16 cellular contexts compared by ENCODE assay signal in genomic region chr22:17513612-17514011, GRCh38. TPM values are rescaled to one million over a fixed set of nuclear protein-coding genes. Genes with fewer than 3 reads are reported as not detected.
DNase-seq lines count a peak whose midpoint lies in the region; ATAC-seq and TF ChIP-seq lines count a peak whose summit lies in the region.
"Had no signal": no experiment of that assay in that cellular context is flagged by ENCODE, and none has a peak within 500 bp of the region (broad histone marks: within the 10 kb centered on the region; RNA-seq: fewer than 3 reads in every experiment).

No MANE protein-coding gene starts in this region.

- in situ Hi-C loops in mammary epithelial cell (cut with MboI; ENCODE audit: low sequenced_read_pairs in 2 of 2) (no loop called here), transverse colon (cut with MboI; ENCODE audit: low pct_ligation_motif_present in 1 of 4, low pct_unique_long_range_greater_than_20kb in 1 of 4, low sequenced_read_pairs in 3 of 4) (loop anchor here in 1 of 4 donors (25.0 kb wide), 1 partner anchor 451 kb away; no protein-coding TSS in a partner anchor)

- H3K27ac ChIP-seq in mammary epithelial cell (ENCODE audit: insufficient read depth, low read depth, low read length) (no peak overlapping the region), breast epithelium (no peak overlapping the region), cardiac muscle cell (peak overlapping the region; percentile 78), right atrium auricular region (peak overlapping the region; percentile 52 to 68), skeletal muscle tissue (ENCODE audit: low read depth, low read length) (no peak overlapping the region), transverse colon (no peak overlapping the region)
- H3K27ac ChIP-seq: 22Rv1 had no signal

- H3K27me3 ChIP-seq in mammary epithelial cell (ENCODE audit: insufficient read depth, low read length) (peaks cover 1% of the 10 kb centered on the region), breast epithelium (no peaks in the 10 kb centered on the region), cardiac muscle cell (no peaks in the 10 kb centered on the region), right atrium auricular region (no peaks in the 10 kb centered on the region), skeletal muscle tissue (ENCODE audit: control insufficient read depth in 3 of 3, insufficient read depth in 3 of 3, low read length in 3 of 3) (no peaks in the 10 kb centered on the region), transverse colon (no peaks in the 10 kb centered on the region)

- WGBS in mammary epithelial cell (ENCODE audit: low coverage, missing lambda C conversion rate): 0% methylated on average over 2 of the region's 2 CpGs
- WGBS in transverse colon (ENCODE audit: low coverage in 1 of 2), 2 donors: 11 to 24% methylated on average over 2 of the region's 2 CpGs

- peak overlapping the region; percentile 2 for H2AFZ ChIP-seq in mammary epithelial cell (ENCODE audit: low read depth, low read length)
- H2AFZ ChIP-seq: GM23338 had no signal

- H3K36me3 ChIP-seq in mammary epithelial cell (ENCODE audit: insufficient read depth, low read length) (no peaks in the 10 kb centered on the region), breast epithelium (no peaks in the 10 kb centered on the region), cardiac muscle cell (peaks cover 11% of the 10 kb centered on the region), right atrium auricular region (peaks cover 8% of the 10 kb centered on the region), skeletal muscle tissue (ENCODE audit: control insufficient read depth in 3 of 3, insufficient read depth in 3 of 3, low read length in 3 of 3) (peaks cover 2 to 10% (median 4%) of the 10 kb centered on the region in 3 donors), transverse colon (no peaks in the 10 kb centered on the region)

- dilution Hi-C loops in mammary epithelial cell (cut with HindIII; ENCODE audit: low sequenced_read_pairs): no loop called here

- CTCF ChIA-PET in mammary epithelial cell (lab: Charles Lee; ENCODE audit: low non-redundant PET): no interaction called here

- BruUV-seq in mammary epithelial cell (replicated peaks; lab: Mats Ljungman, UMichigan): no TSS peak

- no peaks in the 10 kb centered on the region for H3K9me3 ChIP-seq in mammary epithelial cell (replicated peaks; ENCODE audit: insufficient read depth, low read length)
- no peaks in the 10 kb centered on the region for H3K9me3 ChIP-seq in breast epithelium
- no peaks in the 10 kb centered on the region for H3K9me3 ChIP-seq in cardiac muscle cell (ENCODE audit: low read depth)
- no peaks in the 10 kb centered on the region for H3K9me3 ChIP-seq in right atrium auricular region
- H3K9me3 ChIP-seq in skeletal muscle tissue (ENCODE audit: control insufficient read depth in 3 of 3, low read length in 3 of 3): no peaks in the 10 kb centered on the region
- no peaks in the 10 kb centered on the region for H3K9me3 ChIP-seq in transverse colon

- no peak for TF ChIP-seq EP300 in transverse colon (IDR thresholded peaks at IDR 0.05; ENCODE audit: low read depth)

- intact Hi-C loops in mammary epithelial cell (cut with micrococcal nuclease): no loop called here
- intact Hi-C loops in breast epithelium (cut with DNase I; ENCODE audit: low total_unique reads): no loop called here
- intact Hi-C loops in transverse colon (cut with DNase I; ENCODE audit: low total_unique reads): no loop called here

- H3K4me3 ChIP-seq in mammary epithelial cell (replicated peaks in 1 of 3; ENCODE audit: insufficient read depth in 1 of 3, low read depth in 2 of 3, low read length in 3 of 3) (no peak overlapping the region), breast epithelium (no peak overlapping the region), cardiac muscle cell (no peak overlapping the region), right atrium auricular region (no peak overlapping the region), skeletal muscle tissue (ENCODE audit: low read length in 3 of 3) (no peak overlapping the region), transverse colon (no peak overlapping the region)
- H3K4me3 ChIP-seq: GM23338 had no signal

- no peak for ATAC-seq in GM19452 (IDR thresholded peaks at IDR 0.05; ENCODE audit: unreplicated experiment)
- ATAC-seq: CD8-positive, alpha-beta T cell; GM23338 had no signal

- no peak overlapping the region for H3K4me2 ChIP-seq in mammary epithelial cell (ENCODE audit: insufficient read depth, low read depth, low read length)
- H3K4me2 ChIP-seq: GM23338 had no signal

- H3K79me2 ChIP-seq in mammary epithelial cell (ENCODE audit: insufficient read depth, low read length): no peaks in the 10 kb centered on the region

- H3K9ac ChIP-seq in mammary epithelial cell (ENCODE audit: insufficient read depth, low read length): no peak overlapping the region
- H3K9ac ChIP-seq in skeletal muscle tissue (ENCODE audit: low read depth in 1 of 3, low read length in 3 of 3): peak overlapping the region in 2 of 3 donors; percentile 12 to 17

- H3K4me1 ChIP-seq in mammary epithelial cell (ENCODE audit: insufficient read depth, low read length): no peaks in the 10 kb centered on the region
- H3K4me1 ChIP-seq in breast epithelium: no peaks in the 10 kb centered on the region
- peaks cover 12% of the 10 kb centered on the region for H3K4me1 ChIP-seq in cardiac muscle cell (ENCODE audit: low read depth)
- H3K4me1 ChIP-seq in right atrium auricular region: no peaks in the 10 kb centered on the region
- peaks cover 14 to 21% (median 15%) of the 10 kb centered on the region in 3 donors for H3K4me1 ChIP-seq in skeletal muscle tissue (ENCODE audit: control insufficient read depth in 3 of 3, insufficient read depth in 3 of 3, low read length in 3 of 3)
- H3K4me1 ChIP-seq in transverse colon: no peaks in the 10 kb centered on the region

- H4K20me1 ChIP-seq in mammary epithelial cell (ENCODE audit: insufficient read depth, low read length): no peaks in the 10 kb centered on the region

- TF ChIP-seq CTCF in mammary epithelial cell (conservative IDR thresholded peaks at IDR 0.05 in 1 of 2, IDR thresholded peaks at IDR 0.05 in 1 of 2; ENCODE audit: extremely low read depth in 1 of 2, insufficient read depth in 1 of 2, low read depth in 1 of 2, low read length in 2 of 2) (no peak), breast epithelium (IDR thresholded peaks at IDR 0.05) (no peak), cardiac muscle cell (IDR thresholded peaks at IDR 0.05; ENCODE audit: low read depth, low read length) (no peak), right atrium auricular region (IDR thresholded peaks at IDR 0.05) (no peak), transverse colon (IDR thresholded peaks at IDR 0.05) (no peak)

- TF ChIP-seq POLR2A in breast epithelium (IDR thresholded peaks at IDR 0.05): no peak
- no peak for TF ChIP-seq POLR2A in transverse colon (IDR thresholded peaks at IDR 0.05)

- DNase-seq in mammary epithelial cell (no peak), breast epithelium (ENCODE audit: low spot score in 2 of 2) (no peak), cardiac muscle cell (ENCODE audit: low read depth in 1 of 2, low spot score in 1 of 2) (no peak), right atrium auricular region (ENCODE audit: low spot score) (no peak), transverse colon (no peak)
- DNase-seq in activated naive CD4-positive, alpha-beta T cell treated with anti-CD3 and anti-CD28 coated beads, Interleukin-2, amount 50 U/mL, for 16 hours: no peak
- DNase-seq: CD8-positive, alpha-beta T cell; COR-L47; DMS153; DMS79 treated with DMSO at 0.1 percent for 48 hours; EL; H7 had no signal

RNA-seq across cellular contexts. Expression of gene SLC25A18, which starts 49.7 kb away (rescaled TPM):
- total RNA-seq in mammary epithelial cell: under 1 TPM in 1 of 2 donors, not detected in 1; 0.33 TPM
- 0.12 TPM for polyA plus RNA-seq in mammary epithelial cell
- polyA minus RNA-seq in mammary epithelial cell: not detected
- 10 to 100 TPM in 2 of 3 donors, 1 to 10 TPM in 1; 6.6 to 18.7 (median 14.7) TPM for total RNA-seq in breast epithelium
- total RNA-seq in cardiac muscle cell: 0.14 and 0.60 TPM in 2 replicates
- 0.27 and 0.59 TPM in 2 replicates for polyA plus RNA-seq in cardiac muscle cell
- total RNA-seq in right atrium auricular region: 1 to 10 TPM in 1 of 2 donors, under 1 TPM in 1; 0.59 to 3.6 TPM
- not detected for total RNA-seq in skeletal muscle tissue
- 10 to 100 TPM in 1 of 4 donors, 1 to 10 TPM in 2, under 1 TPM in 1; 0.75 to 40.4 (median 1.5) TPM for total RNA-seq in transverse colon
- total RNA-seq: CD8-positive, alpha-beta T cell had no signal

Comparison
In these comparisons a context has a peak if more than half of its experiments do, and no peak if none do; other contexts are left out.
1. H3K27ac ChIP-seq: peak in cardiac muscle cell (single experiment) and right atrium auricular region (2 of 2); none in mammary epithelial cell (single experiment), breast epithelium (0 of 2), skeletal muscle tissue (single experiment) and transverse colon (0 of 4).